In genomic region chr1:15948600-15949452, GRCh38 we compare ENCODE assay signal across 2 cellular contexts.
TF ChIP-seq lines count a peak whose summit lies in the region.

No MANE protein-coding gene starts in this region.

TF ChIP-seq in liver, 16 proteins besides CTCF, POLR2A, EP300 and RAD21:
- TF ChIP-seq HNF4G (IDR thresholded peaks at IDR 0.05): no peak
- no peak for TF ChIP-seq FOXA1 (IDR thresholded peaks at IDR 0.05)
- no peak for TF ChIP-seq YY1 (IDR thresholded peaks at IDR 0.05)
- TF ChIP-seq HNF4A (conservative IDR thresholded peaks at IDR 0.05): no peak
- TF ChIP-seq TAF1 (conservative IDR thresholded peaks at IDR 0.05): no peak
- no peak for TF ChIP-seq ZBTB33 (IDR thresholded peaks at IDR 0.05)
- no peak for TF ChIP-seq RXRA (IDR thresholded peaks at IDR 0.05)
- TF ChIP-seq REST (IDR thresholded peaks at IDR 0.05): no peak
- no peak for TF ChIP-seq NR2F2 (IDR thresholded peaks at IDR 0.05)
- no peak for TF ChIP-seq FOXA2 (IDR thresholded peaks at IDR 0.05)
- TF ChIP-seq EGR1 (IDR thresholded peaks at IDR 0.05; ENCODE audit: low read depth in 2 of 2): no peak
- no peak for TF ChIP-seq GABPA (IDR thresholded peaks at IDR 0.05 in 1 of 2, conservative IDR thresholded peaks at IDR 0.05 in 1 of 2)
- TF ChIP-seq MAX (IDR thresholded peaks at IDR 0.05): no peak
- no peak for TF ChIP-seq ATF3 (IDR thresholded peaks at IDR 0.05)

TF ChIP-seq in HepG2, 621 proteins besides CTCF, POLR2A, EP300 and RAD21:
- TF ChIP-seq BCLAF1 (IDR thresholded peaks at IDR 0.05) (no peak), ISX (CRISPR knock-in tag; conservative IDR thresholded peaks at IDR 0.05) (no peak), NCOA5 (CRISPR knock-in tag; IDR thresholded peaks at IDR 0.05) (no peak), RBM22 (optimal IDR thresholded peaks at IDR 0.05; ENCODE audit: low read length) (no peak), NONO (IDR thresholded peaks at IDR 0.05) (no peak), NONO (CRISPR knock-in tag; conservative IDR thresholded peaks at IDR 0.05) (no peak), ZNF282 (IDR thresholded peaks at IDR 0.05; ENCODE audit: partially characterized antibody) (no peak), SNAPC2 (CRISPR knock-in tag; IDR thresholded peaks at IDR 0.05) (no peak), SALL2 (CRISPR knock-in tag; IDR thresholded peaks at IDR 0.05) (no peak), ELF1 (CRISPR knock-in tag; IDR thresholded peaks at IDR 0.05) (no peak), HCFC1 (IDR thresholded peaks at IDR 0.05; ENCODE audit: low read depth, low read length) (no peak), BRCA1 (CRISPR knock-in tag; IDR thresholded peaks at IDR 0.05) (no peak)
